20 cellular contexts compared by ENCODE assay signal in the genomic region with DNA sequence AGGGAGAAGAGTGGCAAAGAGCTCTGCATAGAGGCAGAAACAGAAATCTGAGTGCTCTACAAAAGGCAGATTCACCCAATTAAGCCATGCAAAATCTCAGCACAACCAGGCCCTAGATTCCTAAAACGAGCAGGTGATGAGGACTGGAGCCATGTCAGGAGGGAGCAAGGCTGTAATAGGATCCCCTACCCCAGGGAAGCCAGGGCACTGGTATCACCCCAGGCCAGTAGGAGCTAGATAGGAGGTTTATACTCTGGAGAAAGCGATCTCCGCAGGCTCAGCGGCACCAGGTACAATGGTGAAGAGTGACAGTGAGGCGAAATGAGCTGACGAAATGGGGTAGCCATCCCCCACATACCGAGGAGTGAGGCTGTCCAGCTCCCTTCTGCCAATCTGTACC.
DNase-seq lines count a peak whose midpoint lies in the region; FAIRE-seq and TF ChIP-seq lines count a peak whose summit lies in the region.
"Had no signal": no experiment of that assay in that cellular context is flagged by ENCODE, and none has a peak within 500 bp of the region (broad histone marks: within the 10 kb centered on the region; RNA-seq: fewer than 3 reads in every experiment).

No MANE protein-coding gene starts in this region.

- FAIRE-seq in H1 (lab: Jason Lieb, UNC) = peak; percentile 84
- FAIRE-seq: A549, GM19239, RCC 7860 had no signal

- intact Hi-C loops in stomach (cut with DNase I; ENCODE audit: low total_unique reads) (no loop called here), posterior vena cava (cut with DNase I) (no loop called here)

- H3K14ac ChIP-seq in H1 (ENCODE audit: insufficient read length) (no peak overlapping the region), mesenchymal stem cell (ENCODE audit: low read length in 2 of 2) (no peak overlapping the region)

- H3K4ac ChIP-seq in H1 (replicated peaks; ENCODE audit: insufficient read length, low read depth, low read length) = no peak overlapping the region
- H3K4ac ChIP-seq in mesenchymal stem cell (ENCODE audit: low read depth in 1 of 2, low read length in 2 of 2) = no peak overlapping the region

- no peaks in the 10 kb centered on the region for H3K9me3 Mint-ChIP-seq in type B pancreatic cell
- H3K9me3 Mint-ChIP-seq: CD4-positive, alpha-beta T cell had no signal

- no peak overlapping the region for H4K91ac ChIP-seq in H1 (replicated peaks; ENCODE audit: insufficient read length, low read length)
- H4K91ac ChIP-seq in mesenchymal stem cell (ENCODE audit: low read length) = peak overlapping the region; percentile 82

- H3K4me3 ChIP-seq in HUES48 (ENCODE audit: low read depth, low read length) (no peak overlapping the region), H1 (ENCODE audit: extremely low read depth in 1 of 4, insufficient read depth in 2 of 4, low read depth in 3 of 4, low read length in 4 of 4) (peak overlapping the region in 1 of 4 experiments; percentile 13; a peak in 1 of 8 replicates), mesenchymal stem cell (ENCODE audit: insufficient read depth in 1 of 2, low read depth in 1 of 2, low read length in 2 of 2) (no peak overlapping the region), stomach (no peak overlapping the region)
- H3K4me3 ChIP-seq: A549 had no signal

- H3K36me3 Mint-ChIP-seq in type B pancreatic cell = peaks cover 26% of the 10 kb centered on the region

- H3K4me2 ChIP-seq in H1 (ENCODE audit: insufficient read depth in 1 of 2, low read depth in 2 of 2, low read length in 2 of 2) = peak overlapping the region; percentile 13 to 48; a peak in 3 of 4 replicates
- no peak overlapping the region for H3K4me2 ChIP-seq in mesenchymal stem cell (ENCODE audit: low read length, poor library complexity, severe bottlenecking)
- H3K4me2 ChIP-seq: A549 had no signal

- POLR2A ChIA-PET in H1 (lab: Charles Lee; ENCODE audit: partially characterized antibody) = interaction anchor here (0.7 to 0.8 kb wide), 2 partner anchors 11 to 40 kb away, joined by 3 to 4 read pairs; no protein-coding TSS in a partner anchor

- no peaks in the 10 kb centered on the region for H3K23me2 ChIP-seq in H1 (ENCODE audit: low read depth, low read length)

- H3K36me3 ChIP-seq in HUES48 (ENCODE audit: control insufficient read depth, insufficient read depth, low read length) (0 out of 2 replicates have a peak, but pooled peaks cover 5% of the 10 kb centered on the region), H1 (ENCODE audit: control insufficient read depth in 2 of 4, insufficient read depth in 4 of 4, low read length in 3 of 4) (no peaks in the 10 kb centered on the region), mesenchymal stem cell (ENCODE audit: control insufficient read depth in 1 of 2, insufficient read depth in 2 of 2, low read depth in 1 of 2, low read length in 2 of 2) (peaks cover 0 to 13% of the 10 kb centered on the region in 2 experiments), stomach (peaks cover 0 to 10% (median 8%) of the 10 kb centered on the region in 4 donors)

- TF ChIP-seq CTCF in H1 (IDR thresholded peaks at IDR 0.05; ENCODE audit: control extremely low read depth in 1 of 3, insufficient read depth in 1 of 3, low read depth in 1 of 3, low read length in 3 of 3) (no peak; a peak in 1 of 4 replicates), type B pancreatic cell (conservative IDR thresholded peaks at IDR 0.05) (no peak), stomach (IDR thresholded peaks at IDR 0.05) (no peak)

- H3K4me1 ChIP-seq in HUES48 (ENCODE audit: control insufficient read depth, insufficient read depth, low read length) = peaks cover 24% of the 10 kb centered on the region
- peaks cover 0 to 8% (median 2%) of the 10 kb centered on the region in 4 experiments; a peak in 4 of 7 replicates for H3K4me1 ChIP-seq in H1 (replicated peaks in 1 of 4; ENCODE audit: control insufficient read depth in 3 of 4, insufficient read depth in 4 of 4, low read length in 3 of 4)
- peaks cover 7% of the 10 kb centered on the region for H3K4me1 ChIP-seq in mesenchymal stem cell (ENCODE audit: control insufficient read depth, insufficient read depth, low read depth, low read length)
- H3K4me1 ChIP-seq in stomach = no peaks in the 10 kb centered on the region

- H2BK20ac ChIP-seq in H1 (ENCODE audit: low read length) = no peak overlapping the region

- no peak overlapping the region for H3K23ac ChIP-seq in H1 (ENCODE audit: insufficient read length)
- no peak overlapping the region for H3K23ac ChIP-seq in mesenchymal stem cell (ENCODE audit: low read length in 2 of 2)

- no peaks in the 10 kb centered on the region for H3K9me3 ChIP-seq in HUES48 (ENCODE audit: control insufficient read depth, insufficient read depth, low read length)
- H3K9me3 ChIP-seq in H1 (ENCODE audit: insufficient read depth in 2 of 2, low read depth in 1 of 2, low read length in 1 of 2) = no peaks in the 10 kb centered on the region
- peaks cover 6% of the 10 kb centered on the region for H3K9me3 ChIP-seq in mesenchymal stem cell (ENCODE audit: control insufficient read depth, low read length)
- no peaks in the 10 kb centered on the region for H3K9me3 ChIP-seq in stomach

- H2BK15ac ChIP-seq in H1 (ENCODE audit: low read length) (no peak overlapping the region), mesenchymal stem cell (ENCODE audit: low read depth, poor library complexity, severe bottlenecking) (no peak overlapping the region)

- H3K27me3 ChIP-seq in HUES48 (ENCODE audit: control insufficient read depth, insufficient read depth, low read length) (no peaks in the 10 kb centered on the region), H1 (replicated peaks in 1 of 4; ENCODE audit: control insufficient read depth in 3 of 4, extremely low read depth in 1 of 4, insufficient read depth in 3 of 4, low read length in 3 of 4) (no peaks in the 10 kb centered on the region), mesenchymal stem cell (ENCODE audit: control insufficient read depth in 1 of 2, insufficient read depth in 1 of 2, low read length in 2 of 2) (no peaks in the 10 kb centered on the region), stomach (no peaks in the 10 kb centered on the region)

- no peaks in the 10 kb centered on the region for H3K79me2 ChIP-seq in H1 (ENCODE audit: control insufficient read depth in 1 of 2, insufficient read depth in 2 of 2, low read length in 2 of 2)

- no peak overlapping the region for H4K5ac ChIP-seq in H1 (ENCODE audit: insufficient read length, low read depth, low read length)

- H3K9ac ChIP-seq in HUES48 (ENCODE audit: low read depth, low read length) (no peak overlapping the region), H1 (replicated peaks in 1 of 4; ENCODE audit: extremely low read depth in 1 of 4, low read depth in 3 of 4, low read length in 3 of 4) (peak overlapping the region in 1 of 4 experiments; percentile 37; a peak in 1 of 7 replicates), mesenchymal stem cell (ENCODE audit: low read length) (no peak overlapping the region)

- WGBS in H1 (ENCODE audit: extremely low coverage in 1 of 2, insufficient coverage in 1 of 2, insufficient read length in 1 of 2, insufficient replicate concordance in 2 of 2, low coverage in 1 of 2, low lambda C conversion rate in 2 of 2, missing lambda C conversion rate in 1 of 2), 2 experiments = 22% methylated on average over 7 of the region's 7 CpGs; no CpG with 5 or more reads in 1 of the 2 experiments
- WGBS in mesenchymal stem cell = 85% methylated on average over 7 of the region's 7 CpGs
- whole genome bisulfite sequencing in stomach, 5 donors = 88 to 93% (median 91%) methylated on average over 7 of the region's 7 CpGs

- H2AK5ac ChIP-seq in H1 (ENCODE audit: low read depth, low read length) = no peak overlapping the region
- no peak overlapping the region for H2AK5ac ChIP-seq in mesenchymal stem cell (ENCODE audit: low read length, severe bottlenecking)

- H2BK5ac ChIP-seq in H1 (ENCODE audit: low read depth, low read length) (no peak overlapping the region), mesenchymal stem cell (ENCODE audit: low read depth, low read length, poor library complexity, severe bottlenecking) (no peak overlapping the region)

- peaks cover 11% of the 10 kb centered on the region for H3K4me1 Mint-ChIP-seq in type B pancreatic cell (ENCODE audit: unreplicated experiment)

- no peak for TF ChIP-seq EP300 in H1 (IDR thresholded peaks at IDR 0.05; ENCODE audit: borderline replicate concordance in 1 of 2, low read depth in 2 of 2, low read length in 2 of 2)
- TF ChIP-seq EP300 in stomach (IDR thresholded peaks at IDR 0.05) = no peak

- H4K8ac ChIP-seq in H1 (ENCODE audit: extremely low read depth, insufficient read depth, low read length) (0 out of 2 replicates have a peak overlapping the region, but pooled peaks have one; percentile 60), mesenchymal stem cell (ENCODE audit: low read length) (no peak overlapping the region)

- no peaks in the 10 kb centered on the region for H3K27me3 Mint-ChIP-seq in type B pancreatic cell
- H3K27me3 Mint-ChIP-seq: CD4-positive, alpha-beta T cell; IgD-negative memory B cell had no signal

- CTCF ChIA-PET in H1 (lab: Charles Lee; ENCODE audit: partially characterized antibody) = interaction anchor here (0.6 to 1.7 kb wide), 3 partner anchors 12 to 255 kb away, joined by 3 to 9 read pairs (median 4); no protein-coding TSS in a partner anchor

- H2BK120ac ChIP-seq in H1 (replicated peaks; ENCODE audit: low read depth, low read length) (no peak overlapping the region), mesenchymal stem cell (ENCODE audit: low read depth, low read length) (no peak overlapping the region)

- no peak overlapping the region for H3K4me3 Mint-ChIP-seq in type B pancreatic cell
- H3K4me3 Mint-ChIP-seq: CD4-positive, alpha-beta T cell; HFFc6; IgD-negative memory B cell had no signal

- H3K56ac ChIP-seq in H1 (replicated peaks; ENCODE audit: insufficient read length, low read depth, low read length) = no peak overlapping the region

- no peak overlapping the region for H2AFZ ChIP-seq in H1 (ENCODE audit: low read length)
- no peak overlapping the region for H2AFZ ChIP-seq in mesenchymal stem cell (ENCODE audit: low read depth, low read length)

- 0 out of 4 replicates have a peak, but pooled peaks of 1 of the 2 experiments have one; percentile 12 for TF ChIP-seq RAD21 in H1 (IDR thresholded peaks at IDR 0.05 in 1 of 2, conservative IDR thresholded peaks at IDR 0.05 in 1 of 2; ENCODE audit: low read depth in 2 of 2, low read length in 2 of 2)

- TF ChIP-seq POLR2A in H1 (IDR thresholded peaks at IDR 0.05; ENCODE audit: control extremely low read depth in 1 of 2, low read depth in 2 of 2, low read length in 2 of 2) (no peak), stomach (IDR thresholded peaks at IDR 0.05) (no peak)

- 0 out of 2 replicates have a peak overlapping the region, but pooled peaks have one; percentile 78 for H3K18ac ChIP-seq in H1 (ENCODE audit: extremely low read depth, low read length)
- H3K18ac ChIP-seq in mesenchymal stem cell (ENCODE audit: low read depth in 1 of 2, low read length in 2 of 2) = no peak overlapping the region

- H3K27ac ChIP-seq in HUES48 (ENCODE audit: low read depth, low read length) (peak overlapping the region; percentile 23), H1 (ENCODE audit: low read depth, low read length) (no peak overlapping the region), mesenchymal stem cell (ENCODE audit: low read length, poor library complexity, severe bottlenecking) (no peak overlapping the region), stomach (no peak overlapping the region)

- DNase-seq in H1 (ENCODE audit: low read depth in 1 of 2, low spot score in 2 of 2) (peak in 1 of 2 experiments; percentile 66), mesenchymal stem cell (no peak), type B pancreatic cell (ENCODE audit: extremely low spot score, unreplicated experiment) (no peak), HT-29 (ENCODE audit: low spot score) (no peak), stomach (no peak), posterior vena cava (ENCODE audit: low spot score) (no peak)
- DNase-seq: CD4-positive, alpha-beta T cell; DMS153; GF-D8; HFFc6; Karpas-422; NCI-H1436; NCI-H2081; NCI-H510A; NCI-H748 treated with DMSO at 0.1 percent for 48 hours had no signal

- H3K79me1 ChIP-seq in H1 (ENCODE audit: low read depth, low read length) (no peaks in the 10 kb centered on the region), mesenchymal stem cell (replicated peaks; ENCODE audit: low read length, poor library complexity, severe bottlenecking) (peaks cover 4% of the 10 kb centered on the region)

- H2BK12ac ChIP-seq in H1 (ENCODE audit: low read depth, low read length) (no peak overlapping the region; the same call in 1 of the 2 replicates), mesenchymal stem cell (ENCODE audit: low read length in 2 of 2) (no peak overlapping the region)

- H3K27ac Mint-ChIP-seq in type B pancreatic cell = peak overlapping the region; percentile 13
- H3K27ac Mint-ChIP-seq: CD4-positive, alpha-beta T cell; HFFc6 had no signal

- H4K20me1 ChIP-seq in H1 (replicated peaks in 1 of 2; ENCODE audit: control insufficient read depth in 1 of 2, insufficient read depth in 2 of 2, low read length in 2 of 2) = no peaks in the 10 kb centered on the region
